In genomic region chr18:3649559-3650426, GRCh38 we compare ENCODE assay signal across 14 cellular contexts.
A peak's percentile ranks its signal among the peaks of the same experiment; 100 is the strongest.
DNase-seq lines count a peak whose midpoint lies in the region; FAIRE-seq and TF ChIP-seq lines count a peak whose summit lies in the region.
"Had no signal": no experiment of that assay in that cellular context is flagged by ENCODE, and none has a peak within 500 bp of the region (broad histone marks: within the 10 kb centered on the region; RNA-seq: fewer than 3 reads in every experiment).

No MANE protein-coding gene starts in this region.

- H3K4me3 ChIP-seq in astrocyte (ENCODE audit: insufficient read depth, low read depth, low read length) (no peak overlapping the region), hepatocyte (no peak overlapping the region)
- H3K4me3 ChIP-seq: GM12878 had no signal

- no peaks in the 10 kb centered on the region for H3K9me3 Mint-ChIP-seq in T-helper 1 cell treated with Interleukin-12 subunit alpha and Interleukin-12 subunit beta and Interleukin-4 antibody, amounts not matched to agents 30 μg/mL and 1 μg/mL, for 36 hours
- H3K9me3 Mint-ChIP-seq in astrocyte (ENCODE audit: unreplicated experiment) (no peaks in the 10 kb centered on the region), type B pancreatic cell (no peaks in the 10 kb centered on the region)
- H3K9me3 Mint-ChIP-seq: activated CD4-positive, alpha-beta memory T cell treated with anti-CD3 and anti-CD28 coated beads, Interleukin-2, amount 10 ng/mL, durations not matched to agents 7 days and 5 days; stimulated activated naive CD8-positive, alpha-beta T cell treated with anti-CD3 and anti-CD28 coated beads, Interleukin-15, Interleukin-2, amounts not matched to agents 100 ng/mL and 50 ng/mL, for 24 hours had no signal

- no peak for FAIRE-seq in astrocyte (lab: Jason Lieb, UNC)
- FAIRE-seq: GM12878 had no signal

- no peaks in the 10 kb centered on the region for H3K79me2 ChIP-seq in astrocyte (ENCODE audit: insufficient read depth, low read length)
- no peaks in the 10 kb centered on the region for H3K79me2 ChIP-seq in hepatocyte

- H3K4me1 ChIP-seq in astrocyte (ENCODE audit: insufficient read depth, low read length) (peaks cover 40% of the 10 kb centered on the region), hepatocyte (ENCODE audit: insufficient read depth) (peaks cover 22% of the 10 kb centered on the region)

- H3K4me1 Mint-ChIP-seq in T-helper 1 cell treated with Interleukin-12 subunit alpha and Interleukin-12 subunit beta and Interleukin-4 antibody, amounts not matched to agents 30 μg/mL and 1 μg/mL, for 36 hours (ENCODE audit: low read depth) = peaks cover 37% of the 10 kb centered on the region
- H3K4me1 Mint-ChIP-seq in astrocyte (ENCODE audit: low read depth, unreplicated experiment) (peaks cover 27% of the 10 kb centered on the region), type B pancreatic cell (ENCODE audit: unreplicated experiment) (peaks cover 34% of the 10 kb centered on the region)

- H3K36me3 Mint-ChIP-seq in T-helper 1 cell treated with Interleukin-12 subunit alpha and Interleukin-12 subunit beta and Interleukin-4 antibody, amounts not matched to agents 30 μg/mL and 1 μg/mL, for 36 hours (ENCODE audit: low read depth) = no peaks in the 10 kb centered on the region
- H3K36me3 Mint-ChIP-seq in astrocyte (ENCODE audit: low read depth, unreplicated experiment) (no peaks in the 10 kb centered on the region), type B pancreatic cell (no peaks in the 10 kb centered on the region)

- H2AFZ ChIP-seq in astrocyte (ENCODE audit: low read depth, low read length) (no peak overlapping the region), hepatocyte (no peak overlapping the region)

- DNase-seq in T-helper 1 cell (no peak), astrocyte (ENCODE audit: low read depth) (peak; percentile 85), hepatocyte (ENCODE audit: low spot score) (no peak), type B pancreatic cell (ENCODE audit: extremely low spot score, unreplicated experiment) (no peak), NCI-H2029 (lab: John Stamatoyannopoulos, UW) (no peak), superior temporal gyrus (ENCODE audit: extremely low spot score) (no peak), NCI-H128 (lab: John Stamatoyannopoulos, UW; ENCODE audit: unreplicated experiment) (no peak)
- DNase-seq: activated CD4-positive, alpha-beta memory T cell treated with anti-CD3 and anti-CD28 coated beads, Interleukin-2, amount 10 ng/mL, durations not matched to agents 7 days and 5 days; cerebellar nuclear complex; H7 had no signal

- H3K27ac ChIP-seq in astrocyte (ENCODE audit: low read depth, low read length) (peak overlapping the region; percentile 76), hepatocyte (peak overlapping the region; percentile 13)
- H3K27ac ChIP-seq: 22Rv1 had no signal

- H3K4me2 ChIP-seq in astrocyte (ENCODE audit: low read length) = peak overlapping the region; percentile 35
- H3K4me2 ChIP-seq in hepatocyte = no peak overlapping the region

- H3K36me3 ChIP-seq in astrocyte (ENCODE audit: insufficient read depth, low read length) = no peaks in the 10 kb centered on the region
- no peaks in the 10 kb centered on the region for H3K36me3 ChIP-seq in hepatocyte (replicated peaks; ENCODE audit: insufficient read depth, low read depth)

- H3K27me3 Mint-ChIP-seq in T-helper 1 cell treated with Interleukin-12 subunit alpha and Interleukin-12 subunit beta and Interleukin-4 antibody, amounts not matched to agents 30 μg/mL and 1 μg/mL, for 36 hours (ENCODE audit: low read depth) = no peaks in the 10 kb centered on the region
- H3K27me3 Mint-ChIP-seq in astrocyte (ENCODE audit: low read depth, unreplicated experiment) (no peaks in the 10 kb centered on the region), type B pancreatic cell (no peaks in the 10 kb centered on the region)
- H3K27me3 Mint-ChIP-seq: activated CD4-positive, alpha-beta memory T cell treated with anti-CD3 and anti-CD28 coated beads, Interleukin-2, amount 10 ng/mL, durations not matched to agents 7 days and 5 days; stimulated activated naive CD8-positive, alpha-beta T cell treated with anti-CD3 and anti-CD28 coated beads, Interleukin-15, Interleukin-2, amounts not matched to agents 100 ng/mL and 50 ng/mL, for 24 hours had no signal

- H3K4me3 Mint-ChIP-seq in T-helper 1 cell treated with Interleukin-12 subunit alpha and Interleukin-12 subunit beta and Interleukin-4 antibody, amounts not matched to agents 30 μg/mL and 1 μg/mL, for 36 hours = no peak overlapping the region
- no peak overlapping the region for H3K4me3 Mint-ChIP-seq in astrocyte (ENCODE audit: unreplicated experiment)
- no peak overlapping the region for H3K4me3 Mint-ChIP-seq in type B pancreatic cell
- H3K4me3 Mint-ChIP-seq: activated CD4-positive, alpha-beta memory T cell treated with anti-CD3 and anti-CD28 coated beads, Interleukin-2, amount 10 ng/mL, durations not matched to agents 7 days and 5 days; stimulated activated naive CD8-positive, alpha-beta T cell treated with anti-CD3 and anti-CD28 coated beads, Interleukin-15, Interleukin-2, amounts not matched to agents 100 ng/mL and 50 ng/mL, for 24 hours had no signal

- H3K9me3 ChIP-seq in astrocyte (ENCODE audit: insufficient read depth, low read depth, low read length) (no peaks in the 10 kb centered on the region), hepatocyte (ENCODE audit: low read depth) (no peaks in the 10 kb centered on the region)

- peak overlapping the region; percentile 60 for H3K27ac Mint-ChIP-seq in T-helper 1 cell treated with Interleukin-12 subunit alpha and Interleukin-12 subunit beta and Interleukin-4 antibody, amounts not matched to agents 30 μg/mL and 1 μg/mL, for 36 hours
- H3K27ac Mint-ChIP-seq in astrocyte (ENCODE audit: unreplicated experiment) (peak overlapping the region; percentile 78), type B pancreatic cell (peak overlapping the region; percentile 80)
- H3K27ac Mint-ChIP-seq: activated CD4-positive, alpha-beta memory T cell treated with anti-CD3 and anti-CD28 coated beads, Interleukin-2, amount 10 ng/mL, durations not matched to agents 7 days and 5 days had no signal

- H4K20me1 ChIP-seq in astrocyte (ENCODE audit: insufficient read depth, low read length) (no peaks in the 10 kb centered on the region), hepatocyte (ENCODE audit: insufficient read depth, poor library complexity, severe bottlenecking) (no peaks in the 10 kb centered on the region)

- H3K9me2 ChIP-seq in hepatocyte (replicated peaks; ENCODE audit: insufficient read depth) = no peaks in the 10 kb centered on the region

- no peaks in the 10 kb centered on the region for H3K27me3 ChIP-seq in astrocyte (ENCODE audit: insufficient read depth, low read length)
- H3K27me3 ChIP-seq in hepatocyte = no peaks in the 10 kb centered on the region

- 75% methylated on average over 8 of the region's 8 CpGs for WGBS in hepatocyte (ENCODE audit: low lambda C conversion rate, missing lambda C conversion rate)

- no peak overlapping the region for H3K9ac ChIP-seq in astrocyte (ENCODE audit: low read length)

- TF ChIP-seq CTCF in astrocyte (IDR thresholded peaks at IDR 0.05; ENCODE audit: insufficient read depth, low read depth, low read length) (no peak), hepatocyte (IDR thresholded peaks at IDR 0.05; ENCODE audit: poor library complexity) (no peak), type B pancreatic cell (conservative IDR thresholded peaks at IDR 0.05) (no peak)
